ENCODE assay signal across 10 cellular contexts in genomic region chr7:1716263-1717094, GRCh38. TPM values are rescaled to one million over a fixed set of nuclear protein-coding genes. Genes with fewer than 3 reads are reported as not detected.
DNase-seq lines count a peak whose midpoint lies in the region; ATAC-seq lines count a peak whose summit lies in the region.
"Had no signal": no experiment of that assay in that cellular context is flagged by ENCODE, and none has a peak within 500 bp of the region (broad histone marks: within the 10 kb centered on the region; RNA-seq: fewer than 3 reads in every experiment).

No MANE protein-coding gene starts in this region.

- ATAC-seq in GM18861 (IDR thresholded peaks at IDR 0.05; ENCODE audit: unreplicated experiment) (no peak), HG03342 (IDR thresholded peaks at IDR 0.05; ENCODE audit: unreplicated experiment) (no peak)

- H3K4me3 ChIP-seq in ACC112 (ENCODE audit: low read depth, low read length), result peak overlapping the region; percentile 2; the same call in 1 of the 2 replicates

- in situ Hi-C loops in G401 (cut with HindIII; ENCODE audit: low sequenced_read_pairs), result no loop called here

- H3K79me2 ChIP-seq in ACC112 (ENCODE audit: control insufficient read depth, insufficient read depth, low read length, unreplicated experiment), result no peaks in the 10 kb centered on the region

- H2AFZ ChIP-seq in ACC112 (ENCODE audit: low read length, unreplicated experiment), result no peak overlapping the region

- no peak overlapping the region for H3K27ac ChIP-seq in ACC112 (ENCODE audit: low read depth, low read length)

- DNase-seq in ELR (ENCODE audit: low read depth) (peak; percentile 42), SHP77 (lab: John Stamatoyannopoulos, UW) (peak; percentile 79 to 82), fibroblast of peridontal ligament (ENCODE audit: extremely low read depth) (peak; percentile 17), Ammon's horn (ENCODE audit: low spot score) (no peak), G401 (ENCODE audit: low spot score) (no peak)
- DNase-seq: CD4-positive, CD25-positive, alpha-beta regulatory T cell; NCI-H2081 had no signal

- H3K4me1 ChIP-seq in ACC112 (ENCODE audit: control insufficient read depth, insufficient read depth, low read length, unreplicated experiment), result peaks cover 14% of the 10 kb centered on the region

- H3K36me3 ChIP-seq in ACC112 (ENCODE audit: insufficient read depth, low read length), result no peaks in the 10 kb centered on the region

- no peaks in the 10 kb centered on the region for H3K27me3 ChIP-seq in ACC112 (ENCODE audit: insufficient read depth, low read length)

RNA-seq across cellular contexts. Expression of gene ELFN1, which starts 46.4 kb away (rescaled TPM):
- 7.6 and 22.2 TPM in 2 replicates for total RNA-seq in G401 (2014; rRNA removed; shearing (Covaris generic))
- total RNA-seq: CD4-positive, CD25-positive, alpha-beta regulatory T cell had no signal

Comparison
In these comparisons a context has a peak if more than half of its experiments do, and no peak if none do; other contexts are left out.
1. DNase-seq: peak in ELR (single experiment), SHP77 (2 of 2) and fibroblast of peridontal ligament (single experiment); none in Ammon's horn (single experiment) and G401 (single experiment).